ENCODE assay signal across 17 cellular contexts in the genomic region with DNA sequence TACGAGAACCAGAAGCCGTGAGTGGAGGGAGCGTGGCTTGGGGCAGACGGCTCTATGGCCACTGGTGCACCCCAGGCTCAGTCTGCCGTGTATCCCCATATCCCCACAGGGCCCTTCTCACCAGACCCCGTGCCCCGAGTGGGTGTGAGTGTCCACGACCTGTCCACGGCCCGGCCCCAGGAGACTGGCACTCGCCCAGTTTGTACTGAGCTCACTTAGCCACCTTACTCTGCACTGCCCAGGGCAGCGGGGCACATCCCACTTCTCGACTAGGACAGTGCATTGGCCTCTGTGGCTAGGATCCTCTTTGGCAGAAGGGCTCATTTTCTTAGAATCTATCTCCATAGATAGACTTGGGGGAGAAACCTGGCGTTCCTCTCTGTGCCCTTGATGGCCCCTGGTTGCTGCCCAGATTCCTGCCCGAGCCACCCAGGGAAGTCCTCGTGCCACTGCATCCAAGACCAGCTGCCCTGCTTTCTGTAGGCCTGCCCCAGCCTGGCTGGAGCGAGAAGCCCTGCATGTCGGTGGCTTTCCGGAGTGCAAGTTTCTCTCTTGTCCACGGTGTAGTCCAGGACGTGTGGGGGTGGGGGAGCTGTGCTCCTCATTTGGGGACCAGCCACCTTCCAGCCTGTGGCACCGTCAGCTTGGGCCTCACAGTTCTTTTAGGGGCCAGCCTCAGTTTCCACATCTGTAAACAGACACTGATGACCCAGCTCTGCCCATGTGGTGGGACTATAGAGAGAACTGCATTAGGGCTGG. TPM values are rescaled to one million over a fixed set of nuclear protein-coding genes. Genes with fewer than 3 reads are reported as not detected.
A peak's percentile ranks its signal among the peaks of the same experiment; 100 is the strongest.
DNase-seq lines count a peak whose midpoint lies in the region; ATAC-seq and TF ChIP-seq lines count a peak whose summit lies in the region.
"Had no signal": no experiment of that assay in that cellular context is flagged by ENCODE, and none has a peak within 500 bp of the region (broad histone marks: within the 10 kb centered on the region; RNA-seq: fewer than 3 reads in every experiment).

No MANE protein-coding gene starts in this region.

- H4K20me1 ChIP-seq in hepatocyte (ENCODE audit: insufficient read depth, poor library complexity, severe bottlenecking) = no peaks in the 10 kb centered on the region

- H3K9me3 ChIP-seq in hepatocyte (ENCODE audit: low read depth) (no peaks in the 10 kb centered on the region), gastrocnemius medialis (no peaks in the 10 kb centered on the region)
- H3K9me3 ChIP-seq: BLaER1 treated with 17β-estradiol and CSF1 and Interleukin-3, amounts not matched to agents 10 nM and 100 nM had no signal

- TF ChIP-seq CTCF in RWPE1 (conservative IDR thresholded peaks at IDR 0.05; ENCODE audit: low read depth) (no peak), hepatocyte (IDR thresholded peaks at IDR 0.05; ENCODE audit: poor library complexity) (no peak), gastrocnemius medialis (IDR thresholded peaks at IDR 0.05 in 4 of 5, conservative IDR thresholded peaks at IDR 0.05 in 1 of 5) (no peak)

- POLR2A ChIA-PET in RWPE1 (lab: Yijun Ruan, JAX; ENCODE audit: low non-redundant PET) = no interaction called here
- POLR2A ChIA-PET in activated CD4-positive, alpha-beta T cell treated with anti-CD3 and anti-CD28 coated beads, Interleukin-2, amount 10 ng/mL, durations not matched to agents 7 days and 5 days (lab: Charles Lee) = no interaction called here

- ATAC-seq in gastrocnemius medialis = no peak

- DNase-seq in D341Med (ENCODE audit: low spot score) (peak; percentile 17), RWPE1 (ENCODE audit: low spot score) (no peak), hepatocyte (ENCODE audit: low spot score) (peak; percentile 3), gastrocnemius medialis (no peak), medulla oblongata (ENCODE audit: extremely low spot score) (no peak), NCI-H1694 treated with DMSO at 0.1 percent for 48 hours (lab: John Stamatoyannopoulos, UW) (no peak)
- no peak for DNase-seq in activated CD4-positive, alpha-beta T cell treated with anti-CD3 and anti-CD28 coated beads, Interleukin-2, amount 10 ng/mL, durations not matched to agents 7 days and 5 days
- DNase-seq: DMS153, EL, H9, IMR-90, NCI-H2029, NCI-H2171 treated with DMSO at 0.1 percent for 48 hours, NCI-H774, PC-9, SHP77 treated with DMSO at 0.1 percent for 48 hours had no signal

- no peaks in the 10 kb centered on the region for H3K9me2 ChIP-seq in hepatocyte (replicated peaks; ENCODE audit: insufficient read depth)

- intact Hi-C loops in gastrocnemius medialis (cut with DNase I; ENCODE audit: low total_unique reads) = no loop called here

- no peak overlapping the region for H3K27ac Mint-ChIP-seq in activated CD4-positive, alpha-beta T cell treated with anti-CD3 and anti-CD28 coated beads, Interleukin-2, amount 10 ng/mL, durations not matched to agents 7 days and 5 days

- no peak overlapping the region for H3K4me3 ChIP-seq in hepatocyte
- H3K4me3 ChIP-seq in gastrocnemius medialis = no peak overlapping the region
- H3K4me3 ChIP-seq: BLaER1 treated with 17β-estradiol and CSF1 and Interleukin-3, amounts not matched to agents 10 nM and 100 nM; PC-9 had no signal

- no peaks in the 10 kb centered on the region for H3K27me3 Mint-ChIP-seq in activated CD4-positive, alpha-beta T cell treated with anti-CD3 and anti-CD28 coated beads, Interleukin-2, amount 10 ng/mL, durations not matched to agents 7 days and 5 days

- no peak overlapping the region for H3K4me2 ChIP-seq in hepatocyte
- H3K4me2 ChIP-seq: BLaER1 treated with 17β-estradiol and CSF1 and Interleukin-3, amounts not matched to agents 10 nM and 100 nM; PC-9 had no signal

- H3K36me3 Mint-ChIP-seq in activated CD4-positive, alpha-beta T cell treated with anti-CD3 and anti-CD28 coated beads, Interleukin-2, amount 10 ng/mL, durations not matched to agents 7 days and 5 days (ENCODE audit: low read depth) = peaks cover 3% of the 10 kb centered on the region

- H3K4me1 ChIP-seq in hepatocyte (ENCODE audit: insufficient read depth) (no peaks in the 10 kb centered on the region), gastrocnemius medialis (peaks cover 10 to 12% of the 10 kb centered on the region in 2 donors)

- CTCF ChIA-PET in RWPE1 (lab: Yijun Ruan, JAX) = no interaction called here
- CTCF ChIA-PET in activated CD4-positive, alpha-beta T cell treated with anti-CD3 and anti-CD28 coated beads, Interleukin-2, amount 10 ng/mL, durations not matched to agents 7 days and 5 days (lab: Charles Lee) = interaction anchor here (1.9 kb wide), 1 partner anchor 10 kb away, joined by 4 read pairs; no protein-coding TSS in a partner anchor

- H3K4me3 Mint-ChIP-seq in activated CD4-positive, alpha-beta T cell treated with anti-CD3 and anti-CD28 coated beads, Interleukin-2, amount 10 ng/mL, durations not matched to agents 7 days and 5 days = no peak overlapping the region
- H3K4me3 Mint-ChIP-seq: H9 had no signal

- no peak overlapping the region for H2AFZ ChIP-seq in hepatocyte
- H2AFZ ChIP-seq: PC-9 had no signal

- no peak for TF ChIP-seq POLR2A in gastrocnemius medialis (IDR thresholded peaks at IDR 0.05)

- no peaks in the 10 kb centered on the region for H3K9me3 Mint-ChIP-seq in activated CD4-positive, alpha-beta T cell treated with anti-CD3 and anti-CD28 coated beads, Interleukin-2, amount 10 ng/mL, durations not matched to agents 7 days and 5 days
- H3K9me3 Mint-ChIP-seq: H9 had no signal

- no peaks in the 10 kb centered on the region for H3K79me2 ChIP-seq in hepatocyte

- H3K36me3 ChIP-seq in hepatocyte (replicated peaks; ENCODE audit: insufficient read depth, low read depth) = no peaks in the 10 kb centered on the region
- peaks cover 0 to 81% of the 10 kb centered on the region in 2 donors for H3K36me3 ChIP-seq in gastrocnemius medialis

- H3K4me1 Mint-ChIP-seq in activated CD4-positive, alpha-beta T cell treated with anti-CD3 and anti-CD28 coated beads, Interleukin-2, amount 10 ng/mL, durations not matched to agents 7 days and 5 days = no peaks in the 10 kb centered on the region
- H3K4me1 Mint-ChIP-seq: H9 had no signal

- 92% methylated on average over 21 of the region's 22 CpGs for WGBS in hepatocyte (ENCODE audit: low lambda C conversion rate, missing lambda C conversion rate)

- in situ Hi-C loops in gastrocnemius medialis (cut with MboI; ENCODE audit: low sequenced_read_pairs in 4 of 4) = no loop called here

- H3K27me3 ChIP-seq in hepatocyte = no peaks in the 10 kb centered on the region
- no peaks in the 10 kb centered on the region for H3K27me3 ChIP-seq in gastrocnemius medialis
- H3K27me3 ChIP-seq: BLaER1 treated with 17β-estradiol and CSF1 and Interleukin-3, amounts not matched to agents 10 nM and 100 nM had no signal

- H3K27ac ChIP-seq in RWPE1 = peak overlapping the region; percentile 61
- no peak overlapping the region for H3K27ac ChIP-seq in hepatocyte
- peak overlapping the region; percentile 8 to 71 (median 54) for H3K27ac ChIP-seq in gastrocnemius medialis
- H3K27ac ChIP-seq: BLaER1 treated with 17β-estradiol and CSF1 and Interleukin-3, amounts not matched to agents 10 nM and 100 nM; PC-9 had no signal

RNA-seq across cellular contexts. Expression of gene TMEM120A, which starts 11.9 kb away (rescaled TPM):
- total RNA-seq in hepatocyte = 40.6 and 50.7 TPM in 2 replicates
- 91.1 and 99.5 TPM in 2 replicates for polyA plus RNA-seq in hepatocyte
- 10 to 100 TPM; 21.3 to 56.7 (median 38.2) TPM for total RNA-seq in gastrocnemius medialis
- 10 to 100 TPM; 17.3 to 19.9 TPM for total RNA-seq in activated CD4-positive, alpha-beta T cell treated with anti-CD3 and anti-CD28 coated beads, Interleukin-2, amount 10 ng/mL, durations not matched to agents 7 days and 5 days

Comparison
In these comparisons a context has a peak if more than half of its experiments do, and no peak if none do; other contexts are left out.
1. DNase-seq: peak in D341Med (single experiment) and hepatocyte (single experiment); none in RWPE1 (single experiment), gastrocnemius medialis (0 of 2), medulla oblongata (single experiment), activated CD4-positive, alpha-beta T cell treated with anti-CD3 and anti-CD28 coated beads, Interleukin-2, amount 10 ng/mL, durations not matched to agents 7 days and 5 days (single experiment) and NCI-H1694 treated with DMSO at 0.1 percent for 48 hours (single experiment).